20 cellular contexts compared by ENCODE assay signal in the genomic region with DNA sequence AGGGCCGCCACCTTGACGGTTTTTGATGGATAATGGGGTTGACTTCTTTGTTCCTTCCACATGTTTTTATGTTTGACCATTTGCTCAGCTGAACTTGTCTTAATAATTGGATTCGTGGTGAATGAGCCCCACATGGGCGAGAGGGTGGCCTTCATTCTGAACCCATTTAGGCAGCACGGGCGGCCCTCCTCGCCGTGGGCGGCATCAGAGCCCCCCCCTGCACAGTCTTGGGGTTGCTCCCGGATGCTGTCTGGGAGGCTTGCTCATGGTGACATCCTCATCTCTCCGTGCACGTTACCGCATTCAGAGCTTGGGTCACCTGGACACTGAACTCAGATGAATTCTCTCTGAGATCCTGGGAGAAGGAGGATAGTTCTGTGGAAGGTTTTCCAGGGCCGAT.
DNase-seq lines count a peak whose midpoint lies in the region; ATAC-seq and TF ChIP-seq lines count a peak whose summit lies in the region.
"Had no signal": no experiment of that assay in that cellular context is flagged by ENCODE, and none has a peak within 500 bp of the region (broad histone marks: within the 10 kb centered on the region; RNA-seq: fewer than 3 reads in every experiment).

No MANE protein-coding gene starts in this region.

- POLR2A ChIA-PET in WTC11 (lab: Charles Lee), result no interaction called here

- H3K4me3 ChIP-seq in upper lobe of right lung, result no peak overlapping the region
- H3K4me3 ChIP-seq: K562 had no signal

- H3K4me3 Mint-ChIP-seq in stimulated activated naive CD8-positive, alpha-beta T cell treated with anti-CD3 and anti-CD28 coated beads, Interleukin-15, Interleukin-2, amounts not matched to agents 100 ng/mL and 50 ng/mL, for 24 hours, result peak overlapping the region; percentile 67
- H3K4me3 Mint-ChIP-seq in WTC11 (peak overlapping the region; percentile 69), mesothelial cell of epicardium (peak overlapping the region; percentile 67)

- H3K9me3 Mint-ChIP-seq in stimulated activated naive CD8-positive, alpha-beta T cell treated with anti-CD3 and anti-CD28 coated beads, Interleukin-15, Interleukin-2, amounts not matched to agents 100 ng/mL and 50 ng/mL, for 24 hours, result no peaks in the 10 kb centered on the region
- H3K9me3 Mint-ChIP-seq in WTC11, result no peaks in the 10 kb centered on the region
- H3K9me3 Mint-ChIP-seq in mesothelial cell of epicardium, result no peaks in the 10 kb centered on the region
- H3K9me3 Mint-ChIP-seq: dendritic cell treated with granulocyte-macrophage colony-stimulating factor and Interleukin-4, amounts not matched to agents 40 ng/mL and 50 ng/mL, for 4 days had no signal

- ATAC-seq in stimulated activated naive CD8-positive, alpha-beta T cell treated with anti-CD3 and anti-CD28 coated beads, Interleukin-15, Interleukin-2, amounts not matched to agents 100 U/mL and 50 U/mL, for 24 hours, result no peak
- no peak for ATAC-seq in WTC11
- no peak for ATAC-seq in GM19467 (IDR thresholded peaks at IDR 0.05; ENCODE audit: unreplicated experiment)
- ATAC-seq in upper lobe of right lung, result no peak
- ATAC-seq: HCT116, K562, left lobe of liver, pancreas, Right ventricle myocardium inferior had no signal

- peaks cover 22% of the 10 kb centered on the region for H3K27me3 Mint-ChIP-seq in stimulated activated naive CD8-positive, alpha-beta T cell treated with anti-CD3 and anti-CD28 coated beads, Interleukin-15, Interleukin-2, amounts not matched to agents 100 ng/mL and 50 ng/mL, for 24 hours
- H3K27me3 Mint-ChIP-seq in WTC11 (ENCODE audit: low read depth) (peaks cover 48% of the 10 kb centered on the region), mesothelial cell of epicardium (ENCODE audit: low read depth) (peaks cover 54% of the 10 kb centered on the region)

- CTCF ChIA-PET in WTC11 (lab: Charles Lee), result no interaction called here

- TF ChIP-seq CTCF in WTC11 (IDR thresholded peaks at IDR 0.05) (no peak), mesothelial cell of epicardium (IDR thresholded peaks at IDR 0.05; ENCODE audit: unreplicated experiment) (no peak), upper lobe of right lung (IDR thresholded peaks at IDR 0.05) (no peak)

- no peaks in the 10 kb centered on the region for H3K9me3 ChIP-seq in upper lobe of right lung
- H3K9me3 ChIP-seq: pancreas, sigmoid colon, vagina had no signal

- H3K4me1 ChIP-seq in upper lobe of right lung, result no peaks in the 10 kb centered on the region
- H3K4me1 ChIP-seq: pancreas had no signal

- no peak overlapping the region for H3K27ac ChIP-seq in upper lobe of right lung
- H3K27ac ChIP-seq: pancreas, sigmoid colon, vagina, VCaP had no signal

- H3K27me3 ChIP-seq in upper lobe of right lung, result no peaks in the 10 kb centered on the region
- H3K27me3 ChIP-seq: pancreas, vagina had no signal

- no peak for DNase-seq in stimulated activated naive CD8-positive, alpha-beta T cell treated with anti-CD3 and anti-CD28 coated beads, Interleukin-15, Interleukin-2, amounts not matched to agents 100 U/mL and 50 U/mL, for 24 hours
- DNase-seq in WTC11 (ENCODE audit: low spot score), result no peak
- no peak for DNase-seq in mesothelial cell of epicardium (ENCODE audit: low spot score in 2 of 2, unreplicated experiment in 2 of 2)
- DNase-seq in globus pallidus (ENCODE audit: low spot score), result no peak
- no peak for DNase-seq in upper lobe of right lung
- DNase-seq: activated naive CD4-positive, alpha-beta T cell; NCI-H2081; NCI-H524 treated with DMSO at 0.1 percent for 48 hours; sigmoid colon; SW 1271 had no signal

- peaks cover 8% of the 10 kb centered on the region for H3K4me1 Mint-ChIP-seq in stimulated activated naive CD8-positive, alpha-beta T cell treated with anti-CD3 and anti-CD28 coated beads, Interleukin-15, Interleukin-2, amounts not matched to agents 100 ng/mL and 50 ng/mL, for 24 hours (ENCODE audit: low read depth)
- peaks cover 39% of the 10 kb centered on the region for H3K4me1 Mint-ChIP-seq in WTC11
- peaks cover 9% of the 10 kb centered on the region for H3K4me1 Mint-ChIP-seq in mesothelial cell of epicardium

- no peaks in the 10 kb centered on the region for H3K36me3 Mint-ChIP-seq in stimulated activated naive CD8-positive, alpha-beta T cell treated with anti-CD3 and anti-CD28 coated beads, Interleukin-15, Interleukin-2, amounts not matched to agents 100 ng/mL and 50 ng/mL, for 24 hours (ENCODE audit: low read depth)
- H3K36me3 Mint-ChIP-seq in WTC11 (no peaks in the 10 kb centered on the region), mesothelial cell of epicardium (no peaks in the 10 kb centered on the region)

- H3K36me3 ChIP-seq in upper lobe of right lung, result no peaks in the 10 kb centered on the region
- H3K36me3 ChIP-seq: pancreas, sigmoid colon, vagina had no signal

- H3K27ac Mint-ChIP-seq in stimulated activated naive CD8-positive, alpha-beta T cell treated with anti-CD3 and anti-CD28 coated beads, Interleukin-15, Interleukin-2, amounts not matched to agents 100 ng/mL and 50 ng/mL, for 24 hours, result no peak overlapping the region
- H3K27ac Mint-ChIP-seq in WTC11 (no peak overlapping the region), mesothelial cell of epicardium (no peak overlapping the region)
- H3K27ac Mint-ChIP-seq: dendritic cell treated with granulocyte-macrophage colony-stimulating factor and Interleukin-4, amounts not matched to agents 40 ng/mL and 50 ng/mL, for 4 days had no signal

- intact Hi-C loops in upper lobe of right lung (cut with DNase I), result no loop called here

TF ChIP-seq in WTC11, 78 proteins besides CTCF, POLR2A, EP300 and RAD21 (continues in another document):
- TF ChIP-seq, protein P1, sequence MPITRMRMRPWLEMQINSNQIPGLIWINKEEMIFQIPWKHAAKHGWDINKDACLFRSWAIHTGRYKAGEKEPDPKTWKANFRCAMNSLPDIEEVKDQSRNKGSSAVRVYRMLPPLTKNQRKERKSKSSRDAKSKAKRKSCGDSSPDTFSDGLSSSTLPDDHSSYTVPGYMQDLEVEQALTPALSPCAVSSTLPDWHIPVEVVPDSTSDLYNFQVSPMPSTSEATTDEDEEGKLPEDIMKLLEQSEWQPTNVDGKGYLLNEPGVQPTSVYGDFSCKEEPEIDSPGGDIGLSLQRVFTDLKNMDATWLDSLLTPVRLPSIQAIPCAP (CRISPR knock-in tag; IDR thresholded peaks at IDR 0.05), result no peak
- TF ChIP-seq CREB1 (CRISPR knock-in tag; IDR thresholded peaks at IDR 0.05) (no peak), ESRRA (CRISPR knock-in tag; IDR thresholded peaks at IDR 0.05; ENCODE audit: borderline replicate concordance) (no peak), ZNF423 (CRISPR knock-in tag; IDR thresholded peaks at IDR 0.05) (no peak), NFE2L1 (CRISPR knock-in tag; IDR thresholded peaks at IDR 0.05) (no peak)
- TF ChIP-seq, protein P2, sequence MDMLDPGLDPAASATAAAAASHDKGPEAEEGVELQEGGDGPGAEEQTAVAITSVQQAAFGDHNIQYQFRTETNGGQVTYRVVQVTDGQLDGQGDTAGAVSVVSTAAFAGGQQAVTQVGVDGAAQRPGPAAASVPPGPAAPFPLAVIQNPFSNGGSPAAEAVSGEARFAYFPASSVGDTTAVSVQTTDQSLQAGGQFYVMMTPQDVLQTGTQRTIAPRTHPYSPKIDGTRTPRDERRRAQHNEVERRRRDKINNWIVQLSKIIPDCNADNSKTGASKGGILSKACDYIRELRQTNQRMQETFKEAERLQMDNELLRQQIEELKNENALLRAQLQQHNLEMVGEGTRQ (CRISPR knock-in tag; IDR thresholded peaks at IDR 0.05), result no peak
- TF ChIP-seq, protein P3, sequence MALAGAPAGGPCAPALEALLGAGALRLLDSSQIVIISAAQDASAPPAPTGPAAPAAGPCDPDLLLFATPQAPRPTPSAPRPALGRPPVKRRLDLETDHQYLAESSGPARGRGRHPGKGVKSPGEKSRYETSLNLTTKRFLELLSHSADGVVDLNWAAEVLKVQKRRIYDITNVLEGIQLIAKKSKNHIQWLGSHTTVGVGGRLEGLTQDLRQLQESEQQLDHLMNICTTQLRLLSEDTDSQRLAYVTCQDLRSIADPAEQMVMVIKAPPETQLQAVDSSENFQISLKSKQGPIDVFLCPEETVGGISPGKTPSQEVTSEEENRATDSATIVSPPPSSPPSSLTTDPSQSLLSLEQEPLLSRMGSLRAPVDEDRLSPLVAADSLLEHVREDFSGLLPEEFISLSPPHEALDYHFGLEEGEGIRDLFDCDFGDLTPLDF (CRISPR knock-in tag; IDR thresholded peaks at IDR 0.05), result no peak
- TF ChIP-seq, protein P4, sequence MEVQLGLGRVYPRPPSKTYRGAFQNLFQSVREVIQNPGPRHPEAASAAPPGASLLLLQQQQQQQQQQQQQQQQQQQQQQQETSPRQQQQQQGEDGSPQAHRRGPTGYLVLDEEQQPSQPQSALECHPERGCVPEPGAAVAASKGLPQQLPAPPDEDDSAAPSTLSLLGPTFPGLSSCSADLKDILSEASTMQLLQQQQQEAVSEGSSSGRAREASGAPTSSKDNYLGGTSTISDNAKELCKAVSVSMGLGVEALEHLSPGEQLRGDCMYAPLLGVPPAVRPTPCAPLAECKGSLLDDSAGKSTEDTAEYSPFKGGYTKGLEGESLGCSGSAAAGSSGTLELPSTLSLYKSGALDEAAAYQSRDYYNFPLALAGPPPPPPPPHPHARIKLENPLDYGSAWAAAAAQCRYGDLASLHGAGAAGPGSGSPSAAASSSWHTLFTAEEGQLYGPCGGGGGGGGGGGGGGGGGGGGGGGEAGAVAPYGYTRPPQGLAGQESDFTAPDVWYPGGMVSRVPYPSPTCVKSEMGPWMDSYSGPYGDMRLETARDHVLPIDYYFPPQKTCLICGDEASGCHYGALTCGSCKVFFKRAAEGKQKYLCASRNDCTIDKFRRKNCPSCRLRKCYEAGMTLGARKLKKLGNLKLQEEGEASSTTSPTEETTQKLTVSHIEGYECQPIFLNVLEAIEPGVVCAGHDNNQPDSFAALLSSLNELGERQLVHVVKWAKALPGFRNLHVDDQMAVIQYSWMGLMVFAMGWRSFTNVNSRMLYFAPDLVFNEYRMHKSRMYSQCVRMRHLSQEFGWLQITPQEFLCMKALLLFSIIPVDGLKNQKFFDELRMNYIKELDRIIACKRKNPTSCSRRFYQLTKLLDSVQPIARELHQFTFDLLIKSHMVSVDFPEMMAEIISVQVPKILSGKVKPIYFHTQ (CRISPR knock-in tag; IDR thresholded peaks at IDR 0.05), result no peak
